ENCODE assay signal across 9 cellular contexts in the genomic region with DNA sequence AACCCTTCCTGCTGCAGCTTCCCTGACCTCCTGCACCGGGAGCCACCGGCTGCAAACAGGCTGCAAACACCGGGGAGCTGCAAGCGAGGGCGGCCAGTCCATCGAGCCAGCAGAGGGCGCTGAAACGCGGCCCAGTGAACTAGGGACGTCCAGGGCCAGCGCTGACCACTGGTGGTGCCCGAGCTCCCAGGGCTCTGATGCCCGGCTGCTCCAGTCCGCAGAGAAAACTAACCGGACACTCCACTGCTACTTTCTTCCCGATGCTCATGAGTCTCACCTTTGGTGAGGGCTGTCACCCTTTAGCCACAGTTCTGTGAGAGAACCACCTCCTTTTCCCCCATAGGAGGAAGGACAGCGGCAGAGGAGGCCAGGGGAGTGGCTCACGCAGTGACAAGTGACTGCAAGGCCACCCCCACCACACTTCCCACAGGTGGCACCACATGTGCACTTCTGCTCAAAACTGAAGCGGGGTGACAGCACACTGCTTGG.
DNase-seq lines count a peak whose midpoint lies in the region; ATAC-seq and TF ChIP-seq lines count a peak whose summit lies in the region.
"Had no signal": no experiment of that assay in that cellular context is flagged by ENCODE, and none has a peak within 500 bp of the region (broad histone marks: within the 10 kb centered on the region; RNA-seq: fewer than 3 reads in every experiment).

No MANE protein-coding gene starts in this region.

- H3K27me3 Mint-ChIP-seq in activated CD4-positive, alpha-beta T cell treated with anti-CD3 and anti-CD28 coated beads, Interleukin-2, amount 10 ng/mL, durations not matched to agents 7 days and 5 days: no peaks in the 10 kb centered on the region

- no peaks in the 10 kb centered on the region for H3K27me3 ChIP-seq in left lung

- H3K4me1 ChIP-seq in left lung: peaks cover 0 to 7% of the 10 kb centered on the region in 2 donors

- H3K4me3 Mint-ChIP-seq in activated CD4-positive, alpha-beta T cell treated with anti-CD3 and anti-CD28 coated beads, Interleukin-2, amount 10 ng/mL, durations not matched to agents 7 days and 5 days: no peak overlapping the region
- H3K4me3 Mint-ChIP-seq: activated naive CD8-positive, alpha-beta T cell had no signal

- POLR2A ChIA-PET in activated CD4-positive, alpha-beta T cell treated with anti-CD3 and anti-CD28 coated beads, Interleukin-2, amount 10 ng/mL, durations not matched to agents 7 days and 5 days (lab: Charles Lee): no interaction called here

- intact Hi-C loops in left lung (cut with DNase I): loop anchor here in 1 of 2 donors (10.0 kb wide), 1 partner anchor 292 kb away; no protein-coding TSS in a partner anchor

- H3K9me3 ChIP-seq in left lung: no peaks in the 10 kb centered on the region

- H3K4me3 ChIP-seq in GM12865 (ENCODE audit: low read depth, low read length): no peak overlapping the region
- H3K4me3 ChIP-seq in left lung: no peak overlapping the region

- peaks cover 5% of the 10 kb centered on the region for H3K4me1 Mint-ChIP-seq in activated CD4-positive, alpha-beta T cell treated with anti-CD3 and anti-CD28 coated beads, Interleukin-2, amount 10 ng/mL, durations not matched to agents 7 days and 5 days

- peaks cover 2% of the 10 kb centered on the region for H3K9me3 Mint-ChIP-seq in activated CD4-positive, alpha-beta T cell treated with anti-CD3 and anti-CD28 coated beads, Interleukin-2, amount 10 ng/mL, durations not matched to agents 7 days and 5 days

- CTCF ChIA-PET in activated CD4-positive, alpha-beta T cell treated with anti-CD3 and anti-CD28 coated beads, Interleukin-2, amount 10 ng/mL, durations not matched to agents 7 days and 5 days (lab: Charles Lee): interaction anchor here (1.6 to 2.0 kb wide), 2 partner anchors 9 to 11 kb away, joined by 4 to 7 read pairs; no protein-coding TSS in a partner anchor

- no peaks in the 10 kb centered on the region for H3K36me3 ChIP-seq in left lung

- ATAC-seq in left lung: peak; percentile 92
- no peak for ATAC-seq in GM21576 (IDR thresholded peaks at IDR 0.05; ENCODE audit: unreplicated experiment)
- no peak for ATAC-seq in GM21526 (IDR thresholded peaks at IDR 0.05; ENCODE audit: low FRiP score, unreplicated experiment)

- H3K27ac ChIP-seq in left lung: no peak overlapping the region

- no peaks in the 10 kb centered on the region for H3K36me3 Mint-ChIP-seq in activated CD4-positive, alpha-beta T cell treated with anti-CD3 and anti-CD28 coated beads, Interleukin-2, amount 10 ng/mL, durations not matched to agents 7 days and 5 days (ENCODE audit: low read depth)
- H3K36me3 Mint-ChIP-seq: activated naive CD8-positive, alpha-beta T cell had no signal

- DNase-seq in GM12865 (ENCODE audit: low read depth) (peak; percentile 45), NCI-H2227 (lab: John Stamatoyannopoulos, UW; ENCODE audit: unreplicated experiment) (peak; percentile 83), dedifferentiated amniotic fluid mesenchymal stem cell (ENCODE audit: extremely low spot score) (peak; percentile 68), left lung (peak; percentile 87 to 97)
- peak; percentile 42 for DNase-seq in activated CD4-positive, alpha-beta T cell treated with anti-CD3 and anti-CD28 coated beads, Interleukin-2, amount 10 ng/mL, durations not matched to agents 7 days and 5 days
- peak; percentile 55 to 63 for DNase-seq in stimulated activated CD4-positive, alpha-beta T cell treated with anti-CD3 and anti-CD28 coated beads, Interleukin-2, amount 100 ng/mL, for 24 hours

- peak; percentile 79 for TF ChIP-seq CTCF in GM12865 (IDR thresholded peaks at IDR 0.05; ENCODE audit: insufficient read depth, low read depth, low read length, missing control alignments)
- peak; percentile 88 to 93 for TF ChIP-seq CTCF in left lung (IDR thresholded peaks at IDR 0.05)

- no peak overlapping the region for H3K27ac Mint-ChIP-seq in activated CD4-positive, alpha-beta T cell treated with anti-CD3 and anti-CD28 coated beads, Interleukin-2, amount 10 ng/mL, durations not matched to agents 7 days and 5 days
- H3K27ac Mint-ChIP-seq: activated naive CD8-positive, alpha-beta T cell had no signal

Comparison
In these comparisons a context has a peak if more than half of its experiments do, and no peak if none do; other contexts are left out.
1. DNase-seq: peak in every context shown above with its lines; median percentile 92 in left lung; 83 in NCI-H2227; 68 in dedifferentiated amniotic fluid mesenchymal stem cell; 59 in stimulated activated CD4-positive, alpha-beta T cell treated with anti-CD3 and anti-CD28 coated beads, Interleukin-2, amount 100 ng/mL, for 24 hours; 45 in GM12865; 42 in activated CD4-positive, alpha-beta T cell treated with anti-CD3 and anti-CD28 coated beads, Interleukin-2, amount 10 ng/mL, durations not matched to agents 7 days and 5 days.